ENCODE assay signal across 12 cellular contexts in genomic region chr3:123750659-123751420, GRCh38.
DNase-seq lines count a peak whose midpoint lies in the region; ATAC-seq lines count a peak whose summit lies in the region.
"Had no signal": no experiment of that assay in that cellular context is flagged by ENCODE, and none has a peak within 500 bp of the region (broad histone marks: within the 10 kb centered on the region; RNA-seq: fewer than 3 reads in every experiment).

No MANE protein-coding gene starts in this region.

- H3K4me3 ChIP-seq in SJSA1 (no peak overlapping the region), trophoblast cell (ENCODE audit: low read depth, low read length) (no peak overlapping the region)
- H3K4me3 ChIP-seq: spleen had no signal

- H3K27me3 ChIP-seq in SJSA1 (replicated peaks), result no peaks in the 10 kb centered on the region
- no peaks in the 10 kb centered on the region for H3K27me3 ChIP-seq in trophoblast cell (ENCODE audit: insufficient read depth, low read length)
- H3K27me3 ChIP-seq: spleen had no signal

- H3K27ac ChIP-seq in SJSA1 (peak overlapping the region; percentile 81), trophoblast cell (ENCODE audit: low read depth, low read length) (peak overlapping the region; percentile 55)

- peak overlapping the region; percentile 73 for H3K18ac ChIP-seq in trophoblast cell (ENCODE audit: low read length)

- H4K12ac ChIP-seq in trophoblast cell (ENCODE audit: low read depth, low read length), result no peak overlapping the region

- peak overlapping the region; percentile 78 for H3K14ac ChIP-seq in trophoblast cell (ENCODE audit: low read length)

- H2AFZ ChIP-seq in trophoblast cell (ENCODE audit: insufficient read depth, low read length, poor library complexity), result no peak overlapping the region

- no peak overlapping the region for H3K4me2 ChIP-seq in trophoblast cell (ENCODE audit: low read length)

- H3K79me2 ChIP-seq in trophoblast cell (ENCODE audit: control insufficient read depth, insufficient read depth, low read length, poor library complexity), result no peaks in the 10 kb centered on the region

- peak overlapping the region; percentile 98 for H2BK5ac ChIP-seq in trophoblast cell (ENCODE audit: low read depth, low read length, poor library complexity)

- no CpG with 5 or more reads among the region's 3 CpGs for WGBS in trophoblast cell (ENCODE audit: extremely low coverage, insufficient coverage, insufficient read length)

- H3K9ac ChIP-seq in trophoblast cell (ENCODE audit: low read length), result no peak overlapping the region

- ATAC-seq in GM21423 (IDR thresholded peaks at IDR 0.05; ENCODE audit: unreplicated experiment), result no peak

- H3K4me1 ChIP-seq in SJSA1 (replicated peaks) (peaks cover 33% of the 10 kb centered on the region), trophoblast cell (ENCODE audit: control insufficient read depth in 1 of 2, insufficient read depth in 2 of 2, low read length in 2 of 2) (peaks cover 10 to 17% of the 10 kb centered on the region in 2 experiments)
- H3K4me1 ChIP-seq: spleen had no signal

- H4K8ac ChIP-seq in trophoblast cell (ENCODE audit: low read depth, low read length), result peak overlapping the region; percentile 77

- H2BK120ac ChIP-seq in trophoblast cell (ENCODE audit: insufficient read depth, low read length, poor library complexity), result peak overlapping the region; percentile 97

- peak; percentile 98 for DNase-seq in ELR (ENCODE audit: low read depth)
- DNase-seq in SJSA1 (ENCODE audit: low read depth in 1 of 2, low spot score in 2 of 2), result peak; percentile 78 to 81
- DNase-seq in foreskin melanocyte, result peak; percentile 50
- peak; percentile 37 to 78 for DNase-seq in trophoblast cell
- DNase-seq in NCI-H2227 treated with DMSO at 0.1 percent for 48 hours (lab: John Stamatoyannopoulos, UW), result no peak
- no peak for DNase-seq in NCI-H1436 treated with DMSO at 0.1 percent for 48 hours (lab: John Stamatoyannopoulos, UW)
- no peak for DNase-seq in NCI-H524 treated with DMSO at 0.1 percent for 48 hours (lab: John Stamatoyannopoulos, UW)
- DNase-seq: H7, Karpas-422, OCI-M1, spleen had no signal

- H3K36me3 ChIP-seq in SJSA1 (peaks cover 4% of the 10 kb centered on the region; the same call in 1 of the 2 replicates), trophoblast cell (ENCODE audit: control insufficient read depth in 1 of 2, insufficient read depth in 2 of 2, low read length in 2 of 2) (peaks cover 7 to 13% of the 10 kb centered on the region in 2 experiments)
- H3K36me3 ChIP-seq: spleen had no signal

- peak overlapping the region; percentile 95 for H4K91ac ChIP-seq in trophoblast cell (ENCODE audit: low read depth, low read length)

- no peak overlapping the region for H3K23ac ChIP-seq in trophoblast cell (ENCODE audit: low read length)

- H3K9me3 ChIP-seq in SJSA1 (replicated peaks), result no peaks in the 10 kb centered on the region
- no peaks in the 10 kb centered on the region for H3K9me3 ChIP-seq in trophoblast cell (ENCODE audit: insufficient read depth, low read depth, low read length)
- H3K9me3 ChIP-seq: spleen had no signal

- peak overlapping the region; percentile 81 for H2AK5ac ChIP-seq in trophoblast cell (ENCODE audit: low read length)

- peak overlapping the region; percentile 37 for H3K4ac ChIP-seq in trophoblast cell (ENCODE audit: low read depth, low read length)

- peaks cover 16% of the 10 kb centered on the region for H3K79me1 ChIP-seq in trophoblast cell (ENCODE audit: low read length)

- peak overlapping the region; percentile 97 for H2BK12ac ChIP-seq in trophoblast cell (ENCODE audit: low read length)

Comparison
In these comparisons a context has a peak if more than half of its experiments do, and no peak if none do; other contexts are left out.
1. DNase-seq: peak in ELR (single experiment), SJSA1 (2 of 2), foreskin melanocyte (single experiment) and trophoblast cell (2 of 2); none in NCI-H2227 treated with DMSO at 0.1 percent for 48 hours (single experiment), NCI-H1436 treated with DMSO at 0.1 percent for 48 hours (single experiment) and NCI-H524 treated with DMSO at 0.1 percent for 48 hours (single experiment).